In the genomic region with DNA sequence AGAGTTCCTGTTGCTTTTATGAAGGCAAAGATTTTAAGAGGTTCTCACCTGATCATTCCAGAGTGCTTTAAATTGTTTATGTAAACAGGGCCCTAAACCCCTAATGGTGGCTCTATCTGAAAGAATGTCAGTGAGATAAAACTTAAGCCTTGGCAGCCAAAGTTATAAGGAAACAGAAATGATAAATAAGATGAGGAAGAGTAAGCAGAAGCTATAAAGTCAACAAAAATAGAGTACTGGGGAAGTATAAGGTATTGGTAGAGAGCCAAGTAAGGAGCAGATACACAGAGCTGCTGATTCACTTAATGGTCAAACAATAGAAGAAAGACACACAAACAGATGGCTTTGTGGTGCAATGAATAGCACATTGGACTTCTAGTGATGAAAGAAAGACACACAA, we compare ENCODE assay signal across 1 cellular context.
A peak's percentile ranks its signal among the peaks of the same experiment; 100 is the strongest.
TF ChIP-seq lines count a peak whose summit lies in the region.

No MANE protein-coding gene starts in this region.

TF ChIP-seq in K562, 482 proteins besides CTCF, POLR2A, EP300 and RAD21 (continues in another document):
- peak; percentile 40; the same call in 1 of the 2 replicates for TF ChIP-seq DPF2 (IDR thresholded peaks at IDR 0.05)
- no peak for TF ChIP-seq POLR2H (tag; IDR thresholded peaks at IDR 0.05; ENCODE audit: low read depth)
- no peak for TF ChIP-seq NFE2L1 (tag; IDR thresholded peaks at IDR 0.05; ENCODE audit: borderline replicate concordance, low read depth)
- TF ChIP-seq PHF8 (IDR thresholded peaks at IDR 0.05; ENCODE audit: borderline replicate concordance, low read length), result no peak
- TF ChIP-seq SMARCA4 (IDR thresholded peaks at IDR 0.05), result no peak
- TF ChIP-seq NELFE (IDR thresholded peaks at IDR 0.05; ENCODE audit: insufficient read depth, insufficient read length), result no peak
- peak; percentile 77 for TF ChIP-seq NFIC (IDR thresholded peaks at IDR 0.05)
- no peak for TF ChIP-seq TAF15 (IDR thresholded peaks at IDR 0.05; ENCODE audit: low read depth, low read length)
- no peak for TF ChIP-seq ZNF23 (CRISPR knock-in tag; IDR thresholded peaks at IDR 0.05)
- TF ChIP-seq, protein P1, sequence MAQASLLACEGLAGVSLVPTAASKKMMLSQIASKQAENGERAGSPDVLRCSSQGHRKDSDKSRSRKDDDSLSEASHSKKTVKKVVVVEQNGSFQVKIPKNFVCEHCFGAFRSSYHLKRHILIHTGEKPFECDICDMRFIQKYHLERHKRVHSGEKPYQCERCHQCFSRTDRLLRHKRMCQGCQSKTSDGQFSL (CRISPR knock-in tag; IDR thresholded peaks at IDR 0.05), result no peak
- TF ChIP-seq, protein P1 (tag; IDR thresholded peaks at IDR 0.05), result no peak
- TF ChIP-seq ZNF212 (CRISPR knock-in tag; IDR thresholded peaks at IDR 0.05), result no peak
- 0 out of 2 replicates have a peak, but pooled peaks have one; percentile 9 for TF ChIP-seq SMARCE1 (IDR thresholded peaks at IDR 0.05)
- no peak for TF ChIP-seq ZNF121 (CRISPR knock-in tag; conservative IDR thresholded peaks at IDR 0.05)
- TF ChIP-seq ZNF354B (CRISPR knock-in tag; IDR thresholded peaks at IDR 0.05), result no peak
- TF ChIP-seq, protein P2, sequence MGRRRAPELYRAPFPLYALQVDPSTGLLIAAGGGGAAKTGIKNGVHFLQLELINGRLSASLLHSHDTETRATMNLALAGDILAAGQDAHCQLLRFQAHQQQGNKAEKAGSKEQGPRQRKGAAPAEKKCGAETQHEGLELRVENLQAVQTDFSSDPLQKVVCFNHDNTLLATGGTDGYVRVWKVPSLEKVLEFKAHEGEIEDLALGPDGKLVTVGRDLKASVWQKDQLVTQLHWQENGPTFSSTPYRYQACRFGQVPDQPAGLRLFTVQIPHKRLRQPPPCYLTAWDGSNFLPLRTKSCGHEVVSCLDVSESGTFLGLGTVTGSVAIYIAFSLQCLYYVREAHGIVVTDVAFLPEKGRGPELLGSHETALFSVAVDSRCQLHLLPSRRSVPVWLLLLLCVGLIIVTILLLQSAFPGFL (CRISPR knock-in tag; IDR thresholded peaks at IDR 0.05), result no peak
- TF ChIP-seq ZNF780A (CRISPR knock-in tag; IDR thresholded peaks at IDR 0.05), result no peak
- no peak for TF ChIP-seq RAD51 (IDR thresholded peaks at IDR 0.05; ENCODE audit: borderline replicate concordance, low read depth)
- TF ChIP-seq ZSCAN32 (CRISPR knock-in tag; IDR thresholded peaks at IDR 0.05), result no peak
- no peak for TF ChIP-seq ZNF561 (CRISPR knock-in tag; conservative IDR thresholded peaks at IDR 0.05)
- no peak for TF ChIP-seq ZNF589 (CRISPR knock-in tag; IDR thresholded peaks at IDR 0.05; ENCODE audit: low read depth)
- peak in 1 of 2 experiments; percentile 68; a peak in 2 of 4 replicates for TF ChIP-seq FOXA3 (CRISPR knock-in tag; conservative IDR thresholded peaks at IDR 0.05 in 1 of 2, IDR thresholded peaks at IDR 0.05 in 1 of 2)
- TF ChIP-seq NUFIP1 (IDR thresholded peaks at IDR 0.05; ENCODE audit: partially characterized antibody), result no peak
- no peak for TF ChIP-seq NCOA1 (IDR thresholded peaks at IDR 0.05; ENCODE audit: low read depth)
- TF ChIP-seq CCAR2 (IDR thresholded peaks at IDR 0.05; ENCODE audit: low read depth, low read length), result no peak
- TF ChIP-seq PCBP1 (IDR thresholded peaks at IDR 0.05; ENCODE audit: low read depth, low read length, poor library complexity, severe bottlenecking), result no peak
- no peak for TF ChIP-seq HNRNPH1 (optimal IDR thresholded peaks at IDR 0.05; ENCODE audit: low read depth, low read length)
- TF ChIP-seq FOXK2 (conservative IDR thresholded peaks at IDR 0.05 in 1 of 2, IDR thresholded peaks at IDR 0.05 in 1 of 2; ENCODE audit: low read depth in 2 of 2), result peak; percentile 52 to 54; a peak in 3 of 4 replicates
- TF ChIP-seq, protein P3, sequence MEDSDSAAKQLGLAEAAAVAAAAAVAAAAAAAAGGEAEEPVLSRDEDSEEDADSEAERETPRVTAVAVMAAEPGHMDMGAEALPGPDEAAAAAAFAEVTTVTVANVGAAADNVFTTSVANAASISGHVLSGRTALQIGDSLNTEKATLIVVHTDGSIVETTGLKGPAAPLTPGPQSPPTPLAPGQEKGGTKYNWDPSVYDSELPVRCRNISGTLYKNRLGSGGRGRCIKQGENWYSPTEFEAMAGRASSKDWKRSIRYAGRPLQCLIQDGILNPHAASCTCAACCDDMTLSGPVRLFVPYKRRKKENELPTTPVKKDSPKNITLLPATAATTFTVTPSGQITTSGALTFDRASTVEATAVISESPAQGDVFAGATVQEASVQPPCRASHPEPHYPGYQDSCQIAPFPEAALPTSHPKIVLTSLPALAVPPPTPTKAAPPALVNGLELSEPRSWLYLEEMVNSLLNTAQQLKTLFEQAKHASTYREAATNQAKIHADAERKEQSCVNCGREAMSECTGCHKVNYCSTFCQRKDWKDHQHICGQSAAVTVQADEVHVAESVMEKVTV (CRISPR knock-in tag; IDR thresholded peaks at IDR 0.05), result no peak
- TF ChIP-seq KLF10 (CRISPR knock-in tag; IDR thresholded peaks at IDR 0.05), result no peak
- no peak for TF ChIP-seq ZNF3 (CRISPR knock-in tag; IDR thresholded peaks at IDR 0.05)
- TF ChIP-seq ADNP (tag; IDR thresholded peaks at IDR 0.05), result no peak
- TF ChIP-seq, protein P4, sequence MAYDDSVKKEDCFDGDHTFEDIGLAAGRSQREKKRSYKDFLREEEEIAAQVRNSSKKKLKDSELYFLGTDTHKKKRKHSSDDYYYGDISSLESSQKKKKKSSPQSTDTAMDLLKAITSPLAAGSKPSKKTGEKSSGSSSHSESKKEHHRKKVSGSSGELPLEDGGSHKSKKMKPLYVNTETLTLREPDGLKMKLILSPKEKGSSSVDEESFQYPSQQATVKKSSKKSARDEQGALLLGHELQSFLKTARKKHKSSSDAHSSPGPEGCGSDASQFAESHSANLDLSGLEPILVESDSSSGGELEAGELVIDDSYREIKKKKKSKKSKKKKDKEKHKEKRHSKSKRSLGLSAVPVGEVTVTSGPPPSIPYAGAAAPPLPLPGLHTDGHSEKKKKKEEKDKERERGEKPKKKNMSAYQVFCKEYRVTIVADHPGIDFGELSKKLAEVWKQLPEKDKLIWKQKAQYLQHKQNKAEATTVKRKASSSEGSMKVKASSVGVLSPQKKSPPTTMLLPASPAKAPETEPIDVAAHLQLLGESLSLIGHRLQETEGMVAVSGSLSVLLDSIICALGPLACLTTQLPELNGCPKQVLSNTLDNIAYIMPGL (CRISPR knock-in tag; IDR thresholded peaks at IDR 0.05), result no peak
- TF ChIP-seq, protein P5, sequence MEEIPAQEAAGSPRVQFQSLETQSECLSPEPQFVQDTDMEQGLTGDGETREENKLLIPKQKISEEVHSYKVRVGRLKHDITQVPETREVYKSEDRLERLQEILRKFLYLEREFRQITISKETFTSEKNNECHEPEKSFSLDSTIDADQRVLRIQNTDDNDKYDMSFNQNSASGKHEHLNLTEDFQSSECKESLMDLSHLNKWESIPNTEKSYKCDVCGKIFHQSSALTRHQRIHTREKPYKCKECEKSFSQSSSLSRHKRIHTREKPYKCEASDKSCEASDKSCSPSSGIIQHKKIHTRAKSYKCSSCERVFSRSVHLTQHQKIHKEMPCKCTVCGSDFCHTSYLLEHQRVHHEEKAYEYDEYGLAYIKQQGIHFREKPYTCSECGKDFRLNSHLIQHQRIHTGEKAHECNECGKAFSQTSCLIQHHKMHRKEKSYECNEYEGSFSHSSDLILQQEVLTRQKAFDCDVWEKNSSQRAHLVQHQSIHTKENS (CRISPR knock-in tag; IDR thresholded peaks at IDR 0.05), result no peak
- no peak for TF ChIP-seq CHD4 (IDR thresholded peaks at IDR 0.05; ENCODE audit: insufficient read depth, insufficient replicate concordance, low read depth, low read length, poor library complexity, severe bottlenecking)
- peak; percentile 77; the same call in 1 of the 2 replicates for TF ChIP-seq SOX6 (IDR thresholded peaks at IDR 0.05)
- TF ChIP-seq, protein P6, sequence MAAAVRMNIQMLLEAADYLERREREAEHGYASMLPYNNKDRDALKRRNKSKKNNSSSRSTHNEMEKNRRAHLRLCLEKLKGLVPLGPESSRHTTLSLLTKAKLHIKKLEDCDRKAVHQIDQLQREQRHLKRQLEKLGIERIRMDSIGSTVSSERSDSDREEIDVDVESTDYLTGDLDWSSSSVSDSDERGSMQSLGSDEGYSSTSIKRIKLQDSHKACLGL (CRISPR knock-in tag; IDR thresholded peaks at IDR 0.05; ENCODE audit: borderline replicate concordance, poor library complexity, severe bottlenecking), result no peak
- TF ChIP-seq TFAM (CRISPR knock-in tag; conservative IDR thresholded peaks at IDR 0.05), result no peak
- TF ChIP-seq DMBX1 (CRISPR knock-in tag; IDR thresholded peaks at IDR 0.05; ENCODE audit: borderline replicate concordance), result 0 out of 2 replicates have a peak, but pooled peaks have one; percentile 19
- TF ChIP-seq TAF7 (tag; IDR thresholded peaks at IDR 0.05), result no peak
- TF ChIP-seq SNRNP70 (optimal IDR thresholded peaks at IDR 0.05; ENCODE audit: low read depth, low read length), result no peak
- TF ChIP-seq, protein P7, sequence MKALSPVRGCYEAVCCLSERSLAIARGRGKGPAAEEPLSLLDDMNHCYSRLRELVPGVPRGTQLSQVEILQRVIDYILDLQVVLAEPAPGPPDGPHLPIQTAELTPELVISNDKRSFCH (CRISPR knock-in tag; IDR thresholded peaks at IDR 0.05), result no peak
- TF ChIP-seq, protein P7 (tag; IDR thresholded peaks at IDR 0.05), result no peak
- peak; percentile 20 for TF ChIP-seq C11orf30 (IDR thresholded peaks at IDR 0.05; ENCODE audit: low read depth)
- TF ChIP-seq, protein P8, sequence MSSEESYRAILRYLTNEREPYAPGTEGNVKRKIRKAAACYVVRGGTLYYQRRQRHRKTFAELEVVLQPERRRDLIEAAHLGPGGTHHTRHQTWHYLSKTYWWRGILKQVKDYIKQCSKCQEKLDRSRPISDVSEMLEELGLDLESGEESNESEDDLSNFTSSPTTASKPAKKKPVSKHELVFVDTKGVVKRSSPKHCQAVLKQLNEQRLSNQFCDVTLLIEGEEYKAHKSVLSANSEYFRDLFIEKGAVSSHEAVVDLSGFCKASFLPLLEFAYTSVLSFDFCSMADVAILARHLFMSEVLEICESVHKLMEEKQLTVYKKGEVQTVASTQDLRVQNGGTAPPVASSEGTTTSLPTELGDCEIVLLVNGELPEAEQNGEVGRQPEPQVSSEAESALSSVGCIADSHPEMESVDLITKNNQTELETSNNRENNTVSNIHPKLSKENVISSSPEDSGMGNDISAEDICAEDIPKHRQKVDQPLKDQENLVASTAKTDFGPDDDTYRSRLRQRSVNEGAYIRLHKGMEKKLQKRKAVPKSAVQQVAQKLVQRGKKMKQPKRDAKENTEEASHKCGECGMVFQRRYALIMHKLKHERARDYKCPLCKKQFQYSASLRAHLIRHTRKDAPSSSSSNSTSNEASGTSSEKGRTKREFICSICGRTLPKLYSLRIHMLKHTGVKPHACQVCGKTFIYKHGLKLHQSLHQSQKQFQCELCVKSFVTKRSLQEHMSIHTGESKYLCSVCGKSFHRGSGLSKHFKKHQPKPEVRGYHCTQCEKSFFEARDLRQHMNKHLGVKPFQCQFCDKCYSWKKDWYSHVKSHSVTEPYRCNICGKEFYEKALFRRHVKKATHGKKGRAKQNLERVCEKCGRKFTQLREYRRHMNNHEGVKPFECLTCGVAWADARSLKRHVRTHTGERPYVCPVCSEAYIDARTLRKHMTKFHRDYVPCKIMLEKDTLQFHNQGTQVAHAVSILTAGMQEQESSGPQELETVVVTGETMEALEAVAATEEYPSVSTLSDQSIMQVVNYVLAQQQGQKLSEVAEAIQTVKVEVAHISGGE (CRISPR knock-in tag; IDR thresholded peaks at IDR 0.05), result no peak
- no peak for TF ChIP-seq HSF4 (CRISPR knock-in tag; IDR thresholded peaks at IDR 0.05; ENCODE audit: borderline replicate concordance)
- TF ChIP-seq ZNF282 (CRISPR knock-in tag; IDR thresholded peaks at IDR 0.05), result no peak
- TF ChIP-seq, protein P9, sequence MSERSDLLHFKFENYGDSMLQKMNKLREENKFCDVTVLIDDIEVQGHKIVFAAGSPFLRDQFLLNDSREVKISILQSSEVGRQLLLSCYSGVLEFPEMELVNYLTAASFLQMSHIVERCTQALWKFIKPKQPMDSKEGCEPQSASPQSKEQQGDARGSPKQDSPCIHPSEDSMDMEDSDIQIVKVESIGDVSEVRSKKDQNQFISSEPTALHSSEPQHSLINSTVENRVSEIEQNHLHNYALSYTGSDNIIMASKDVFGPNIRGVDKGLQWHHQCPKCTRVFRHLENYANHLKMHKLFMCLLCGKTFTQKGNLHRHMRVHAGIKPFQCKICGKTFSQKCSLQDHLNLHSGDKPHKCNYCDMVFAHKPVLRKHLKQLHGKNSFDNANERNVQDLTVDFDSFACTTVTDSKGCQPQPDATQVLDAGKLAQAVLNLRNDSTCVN (CRISPR knock-in tag; IDR thresholded peaks at IDR 0.05), result no peak
- TF ChIP-seq SIX5 (IDR thresholded peaks at IDR 0.05; ENCODE audit: borderline replicate concordance in 1 of 2, insufficient read depth in 1 of 2, low read depth in 1 of 2, low read length in 2 of 2), result no peak
- TF ChIP-seq, protein P10, sequence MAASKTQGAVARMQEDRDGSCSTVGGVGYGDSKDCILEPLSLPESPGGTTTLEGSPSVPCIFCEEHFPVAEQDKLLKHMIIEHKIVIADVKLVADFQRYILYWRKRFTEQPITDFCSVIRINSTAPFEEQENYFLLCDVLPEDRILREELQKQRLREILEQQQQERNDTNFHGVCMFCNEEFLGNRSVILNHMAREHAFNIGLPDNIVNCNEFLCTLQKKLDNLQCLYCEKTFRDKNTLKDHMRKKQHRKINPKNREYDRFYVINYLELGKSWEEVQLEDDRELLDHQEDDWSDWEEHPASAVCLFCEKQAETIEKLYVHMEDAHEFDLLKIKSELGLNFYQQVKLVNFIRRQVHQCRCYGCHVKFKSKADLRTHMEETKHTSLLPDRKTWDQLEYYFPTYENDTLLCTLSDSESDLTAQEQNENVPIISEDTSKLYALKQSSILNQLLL (CRISPR knock-in tag; IDR thresholded peaks at IDR 0.05; ENCODE audit: borderline replicate concordance), result no peak
- TF ChIP-seq KDM2B (CRISPR knock-in tag; IDR thresholded peaks at IDR 0.05), result no peak
- no peak for TF ChIP-seq BHLHE40 (IDR thresholded peaks at IDR 0.05; ENCODE audit: low read length)
- no peak for TF ChIP-seq KAT8 (IDR thresholded peaks at IDR 0.05; ENCODE audit: low read depth)
- no peak for TF ChIP-seq MEF2A (IDR thresholded peaks at IDR 0.05; ENCODE audit: control insufficient read depth, low read depth, low read length)
- TF ChIP-seq HNRNPL (IDR thresholded peaks at IDR 0.05; ENCODE audit: low read depth, low read length), result no peak
- TF ChIP-seq XRCC5 (IDR thresholded peaks at IDR 0.05; ENCODE audit: low read depth, low read length), result no peak
